ENCODE assay signal across 17 cellular contexts in genomic region chr1:93593868-93594602, GRCh38.
DNase-seq lines count a peak whose midpoint lies in the region; ATAC-seq, FAIRE-seq and TF ChIP-seq lines count a peak whose summit lies in the region.
"Had no signal": no experiment of that assay in that cellular context is flagged by ENCODE, and none has a peak within 500 bp of the region (broad histone marks: within the 10 kb centered on the region; RNA-seq: fewer than 3 reads in every experiment).

No MANE protein-coding gene starts in this region.

- H3K27me3 ChIP-seq in NT2/D1 (ENCODE audit: insufficient read depth, insufficient read length) (no peaks in the 10 kb centered on the region), endocrine pancreas (ENCODE audit: control insufficient read depth, insufficient read depth, low read length) (no peaks in the 10 kb centered on the region), parathyroid adenoma (ENCODE audit: control insufficient read depth, insufficient read depth, low read length) (no peaks in the 10 kb centered on the region)
- H3K27me3 ChIP-seq: right atrium auricular region had no signal

- H3K36me3 Mint-ChIP-seq in activated CD8-positive, alpha-beta T cell treated with anti-CD3 and anti-CD28 coated beads for 36 hours (ENCODE audit: low read depth), result no peaks in the 10 kb centered on the region
- H3K36me3 Mint-ChIP-seq in activated CD4-positive, alpha-beta T cell treated with anti-CD3 and anti-CD28 coated beads, Interleukin-2, amount 10 ng/mL, durations not matched to agents 24 days and 14 days (ENCODE audit: low read depth), result no peaks in the 10 kb centered on the region
- H3K36me3 Mint-ChIP-seq: activated naive CD4-positive, alpha-beta T cell treated with anti-CD3 and anti-CD28 coated beads, Interleukin-2, amount 50 U/mL, for 72 hours; naive thymus-derived CD4-positive, alpha-beta T cell had no signal

- WGBS in A549 (ENCODE audit: missing lambda C conversion rate), result 84% methylated on average over 13 of the region's 13 CpGs

- H3K36me3 ChIP-seq in NT2/D1 (ENCODE audit: insufficient read depth, insufficient read length, low read length) (peaks cover 38% of the 10 kb centered on the region), endocrine pancreas (ENCODE audit: control insufficient read depth, insufficient read depth, low read length) (peaks cover 4% of the 10 kb centered on the region), parathyroid adenoma (ENCODE audit: control insufficient read depth, insufficient read depth, low read length) (no peaks in the 10 kb centered on the region)

- TF ChIP-seq RAD21 in A549 (conservative IDR thresholded peaks at IDR 0.05 in 1 of 2, IDR thresholded peaks at IDR 0.05 in 1 of 2), result no peak

- FAIRE-seq in A549 (lab: Jason Lieb, UNC), result no peak
- FAIRE-seq: GM19239 had no signal

- ATAC-seq in A549, result no peak
- no peak for ATAC-seq in activated CD8-positive, alpha-beta T cell treated with anti-CD3 and anti-CD28 coated beads for 36 hours
- ATAC-seq: activated naive CD4-positive, alpha-beta T cell treated with anti-CD3 and anti-CD28 coated beads, Interleukin-2, amount 50 U/mL, for 72 hours; left lobe of liver; naive thymus-derived CD4-positive, alpha-beta T cell had no signal

- DNase-seq in A549 (ENCODE audit: low read depth in 1 of 2, low spot score in 1 of 2) (no peak), NT2/D1 (ENCODE audit: low read depth, low spot score) (no peak), NK-92 (lab: John Stamatoyannopoulos, UW; ENCODE audit: unreplicated experiment) (no peak), T1000 (lab: John Stamatoyannopoulos, UW) (no peak)
- no peak for DNase-seq in activated CD8-positive, alpha-beta T cell treated with anti-CD3 and anti-CD28 coated beads for 36 hours
- no peak for DNase-seq in activated CD4-positive, alpha-beta T cell treated with anti-CD3 and anti-CD28 coated beads, Interleukin-2, amount 10 ng/mL, durations not matched to agents 24 days and 14 days
- DNase-seq: hippocampal formation; naive thymus-derived CD4-positive, alpha-beta T cell; NCI-H1092; NCI-H446; stimulated activated CD4-positive, alpha-beta T cell treated with anti-CD3 and anti-CD28 coated beads, Interleukin-4, amount 100 ng/mL, for 1 hour had no signal

- no peak overlapping the region for H3K27ac Mint-ChIP-seq in activated CD8-positive, alpha-beta T cell treated with anti-CD3 and anti-CD28 coated beads for 36 hours
- no peak overlapping the region for H3K27ac Mint-ChIP-seq in activated CD4-positive, alpha-beta T cell treated with anti-CD3 and anti-CD28 coated beads, Interleukin-2, amount 10 ng/mL, durations not matched to agents 24 days and 14 days
- H3K27ac Mint-ChIP-seq: activated naive CD4-positive, alpha-beta T cell treated with anti-CD3 and anti-CD28 coated beads, Interleukin-2, amount 50 U/mL, for 72 hours had no signal

- 0 out of 3 replicates have a peak overlapping the region, but pooled peaks have one; percentile 12 for H3K4me2 ChIP-seq in A549
- H3K4me2 ChIP-seq in parathyroid adenoma (ENCODE audit: low read length), result no peak overlapping the region

- H3K79me2 ChIP-seq in parathyroid adenoma, result no peaks in the 10 kb centered on the region

- POLR2A ChIA-PET in A549 (lab: Yijun Ruan, JAX), result no interaction called here
- POLR2A ChIA-PET in activated CD8-positive, alpha-beta T cell treated with anti-CD3 and anti-CD28 coated beads for 36 hours (lab: Charles Lee), result interaction anchor here (1.2 kb wide), 1 partner anchor 22 kb away, joined by 3 read pairs; no protein-coding TSS in a partner anchor

- no peaks in the 10 kb centered on the region for H3K9me3 ChIP-seq in A549
- H3K9me3 ChIP-seq in NT2/D1 (ENCODE audit: insufficient read depth, low read length), result no peaks in the 10 kb centered on the region
- no peaks in the 10 kb centered on the region for H3K9me3 ChIP-seq in endocrine pancreas (ENCODE audit: control insufficient read depth, low read length)
- H3K9me3 ChIP-seq in parathyroid adenoma (ENCODE audit: control insufficient read depth, low read length), result no peaks in the 10 kb centered on the region
- H3K9me3 ChIP-seq: right atrium auricular region had no signal

- H3K4me1 ChIP-seq in A549, result peaks cover 87% of the 10 kb centered on the region
- H3K4me1 ChIP-seq in NT2/D1 (ENCODE audit: insufficient read depth, insufficient read length), result peaks cover 25% of the 10 kb centered on the region
- peaks cover 28% of the 10 kb centered on the region for H3K4me1 ChIP-seq in endocrine pancreas (ENCODE audit: control insufficient read depth, insufficient read depth, low read length)
- peaks cover 3% of the 10 kb centered on the region for H3K4me1 ChIP-seq in parathyroid adenoma

- TF ChIP-seq CTCF in A549 (IDR thresholded peaks at IDR 0.05) (no peak), parathyroid adenoma (IDR thresholded peaks at IDR 0.05) (no peak)
- TF ChIP-seq CTCF in activated CD8-positive, alpha-beta T cell treated with anti-CD3 and anti-CD28 coated beads for 36 hours (IDR thresholded peaks at IDR 0.05), result no peak

- no peak overlapping the region for H3K4me3 ChIP-seq in A549
- no peak overlapping the region for H3K4me3 ChIP-seq in NT2/D1 (ENCODE audit: insufficient read length, low read depth)
- H3K4me3 ChIP-seq in endocrine pancreas (ENCODE audit: control insufficient read depth, insufficient read depth, low read length), result peak overlapping the region; percentile 41
- H3K4me3 ChIP-seq in parathyroid adenoma (ENCODE audit: low read depth, low read length), result no peak overlapping the region
- H3K4me3 ChIP-seq: right atrium auricular region had no signal

- H3K9ac ChIP-seq in NT2/D1 (ENCODE audit: insufficient read length, low read depth), result peak overlapping the region; percentile 35
- no peak overlapping the region for H3K9ac ChIP-seq in endocrine pancreas (ENCODE audit: control insufficient read depth, insufficient read depth, low read length)
- no peak overlapping the region for H3K9ac ChIP-seq in parathyroid adenoma

- intact Hi-C loops in activated CD8-positive, alpha-beta T cell treated with anti-CD3 and anti-CD28 coated beads for 36 hours (cut with micrococcal nuclease), result no loop called here
- intact Hi-C loops in activated CD4-positive, alpha-beta T cell treated with anti-CD3 and anti-CD28 coated beads, Interleukin-2, amount 10 ng/mL, durations not matched to agents 24 days and 14 days (cut with micrococcal nuclease), result no loop called here

- TF ChIP-seq POLR2A in A549 (IDR thresholded peaks at IDR 0.05; ENCODE audit: low read length), result no peak

- H3K4me3 Mint-ChIP-seq in activated CD8-positive, alpha-beta T cell treated with anti-CD3 and anti-CD28 coated beads for 36 hours, result no peak overlapping the region
- no peak overlapping the region for H3K4me3 Mint-ChIP-seq in activated CD4-positive, alpha-beta T cell treated with anti-CD3 and anti-CD28 coated beads, Interleukin-2, amount 10 ng/mL, durations not matched to agents 24 days and 14 days
- H3K4me3 Mint-ChIP-seq: naive thymus-derived CD4-positive, alpha-beta T cell had no signal

- H3K27me3 Mint-ChIP-seq in activated CD8-positive, alpha-beta T cell treated with anti-CD3 and anti-CD28 coated beads for 36 hours, result peaks cover 1% of the 10 kb centered on the region
- peaks cover 29% of the 10 kb centered on the region for H3K27me3 Mint-ChIP-seq in activated CD4-positive, alpha-beta T cell treated with anti-CD3 and anti-CD28 coated beads, Interleukin-2, amount 10 ng/mL, durations not matched to agents 24 days and 14 days

- TF ChIP-seq EP300 in A549 (IDR thresholded peaks at IDR 0.05), result no peak

- peak overlapping the region in 1 of 2 experiments; percentile 81; a peak in 3 of 6 replicates for H3K27ac ChIP-seq in A549
- no peak overlapping the region for H3K27ac ChIP-seq in parathyroid adenoma
- H3K27ac ChIP-seq: right atrium auricular region had no signal

- H3K4me1 Mint-ChIP-seq in activated CD8-positive, alpha-beta T cell treated with anti-CD3 and anti-CD28 coated beads for 36 hours (ENCODE audit: low read depth), result peaks cover 17% of the 10 kb centered on the region
- peaks cover 3% of the 10 kb centered on the region for H3K4me1 Mint-ChIP-seq in activated CD4-positive, alpha-beta T cell treated with anti-CD3 and anti-CD28 coated beads, Interleukin-2, amount 10 ng/mL, durations not matched to agents 24 days and 14 days

- no peaks in the 10 kb centered on the region for H3K9me3 Mint-ChIP-seq in activated CD8-positive, alpha-beta T cell treated with anti-CD3 and anti-CD28 coated beads for 36 hours
- no peaks in the 10 kb centered on the region for H3K9me3 Mint-ChIP-seq in activated CD4-positive, alpha-beta T cell treated with anti-CD3 and anti-CD28 coated beads, Interleukin-2, amount 10 ng/mL, durations not matched to agents 24 days and 14 days
- H3K9me3 Mint-ChIP-seq: activated naive CD4-positive, alpha-beta T cell treated with anti-CD3 and anti-CD28 coated beads, Interleukin-2, amount 50 U/mL, for 72 hours; naive thymus-derived CD4-positive, alpha-beta T cell had no signal

- H2AFZ ChIP-seq in parathyroid adenoma, result peak overlapping the region; percentile 15

- CTCF ChIA-PET in A549 (lab: Yijun Ruan, JAX), result interaction anchor here (1.5 kb wide), 1 partner anchor 10 kb away, joined by 3 read pairs; no protein-coding TSS in a partner anchor
- CTCF ChIA-PET in activated CD8-positive, alpha-beta T cell treated with anti-CD3 and anti-CD28 coated beads for 36 hours (lab: Charles Lee), result interaction anchor here (1.4 kb wide), 2 partner anchors 13 to 35 kb away, joined by 4 read pairs; no protein-coding TSS in a partner anchor

TF ChIP-seq in A549, 52 proteins besides CTCF, POLR2A, EP300 and RAD21:
- no peak for TF ChIP-seq USF2 (IDR thresholded peaks at IDR 0.05)
- TF ChIP-seq ZNF302 (CRISPR knock-in tag; IDR thresholded peaks at IDR 0.05), result no peak
- TF ChIP-seq ESRRA (IDR thresholded peaks at IDR 0.05; ENCODE audit: borderline replicate concordance, low read length), result no peak
- TF ChIP-seq JUNB (IDR thresholded peaks at IDR 0.05), result no peak
- TF ChIP-seq MAFK (IDR thresholded peaks at IDR 0.05; ENCODE audit: partially characterized antibody), result peak; percentile 50
